ENCODE assay signal across 25 cellular contexts in genomic region chr1:114258633-114259032, GRCh38.
DNase-seq lines count a peak whose midpoint lies in the region; ATAC-seq, FAIRE-seq and TF ChIP-seq lines count a peak whose summit lies in the region.
"Had no signal": no experiment of that assay in that cellular context is flagged by ENCODE, and none has a peak within 500 bp of the region (broad histone marks: within the 10 kb centered on the region; RNA-seq: fewer than 3 reads in every experiment).

No MANE protein-coding gene starts in this region.

- WGBS in esophagus muscularis mucosa: 80% methylated on average over 4 of the region's 4 CpGs
- WGBS in small intestine, 3 donors: 64 to 82% (median 70%) methylated on average over 4 of the region's 4 CpGs

- CTCF ChIA-PET in GM10248 (lab: Yijun Ruan, JAX): no interaction called here

- H3K4me1 ChIP-seq in esophagus muscularis mucosa: peaks cover 0 to 3% (median 0%) of the 10 kb centered on the region in 4 donors
- H3K4me1 ChIP-seq in small intestine (ENCODE audit: control insufficient read depth in 2 of 2, insufficient read depth in 1 of 2, low read depth in 1 of 2, low read length in 1 of 2): no peaks in the 10 kb centered on the region
- H3K4me1 ChIP-seq: BE2C, BLaER1 had no signal

- no peak overlapping the region for H3K27ac ChIP-seq in esophagus muscularis mucosa (replicated peaks in 1 of 4)
- H3K27ac ChIP-seq in small intestine (ENCODE audit: low read depth in 1 of 2, low read length in 1 of 2): no peak overlapping the region
- H3K27ac ChIP-seq: BLaER1 had no signal

- peaks cover 0 to 18% (median 11%) of the 10 kb centered on the region in 4 donors for H3K9me3 ChIP-seq in esophagus muscularis mucosa
- no peaks in the 10 kb centered on the region for H3K9me3 ChIP-seq in small intestine (ENCODE audit: control insufficient read depth, low read depth)
- H3K9me3 ChIP-seq: BE2C had no signal

- FAIRE-seq in small intestine (lab: Jason Lieb, UNC): no peak
- FAIRE-seq: A204.1, GM12891 had no signal

- H3K4me3 ChIP-seq in esophagus muscularis mucosa (no peak overlapping the region), small intestine (ENCODE audit: low read depth in 1 of 2, low read length in 2 of 2) (no peak overlapping the region)
- H3K4me3 ChIP-seq: BLaER1 had no signal

- intact Hi-C loops in esophagus muscularis mucosa (cut with DNase I) (no loop called here), cardiac septum (cut with DNase I) (no loop called here)

- TF ChIP-seq CTCF in esophagus muscularis mucosa (IDR thresholded peaks at IDR 0.05) (no peak), GM10248 (IDR thresholded peaks at IDR 0.05; ENCODE audit: control extremely low read depth, extremely low read depth, low read depth, missing control alignments) (no peak)

- no peak for ATAC-seq in GM18517 (IDR thresholded peaks at IDR 0.05; ENCODE audit: unreplicated experiment)

- H3K36me3 ChIP-seq in esophagus muscularis mucosa (no peaks in the 10 kb centered on the region), small intestine (ENCODE audit: control insufficient read depth in 2 of 2, insufficient read depth in 2 of 2, low read length in 2 of 2) (no peaks in the 10 kb centered on the region)
- H3K36me3 ChIP-seq: BE2C, BLaER1 had no signal

- TF ChIP-seq EP300 in esophagus muscularis mucosa (IDR thresholded peaks at IDR 0.05): no peak

- POLR2A ChIA-PET in GM10248 (lab: Yijun Ruan, JAX): no interaction called here

- DNase-seq in LHCN-M2 (ENCODE audit: low read depth) (peak; percentile 39), esophagus muscularis mucosa (ENCODE audit: extremely low spot score) (peak; percentile 64), myocyte (ENCODE audit: low read depth) (peak; percentile 47), small intestine (no peak), cardiac septum (ENCODE audit: low spot score) (no peak), GM10248 (ENCODE audit: extremely low spot score) (no peak)
- DNase-seq: 8988T; ACHN; BE2C; C1 segment of cervical spinal cord; CD4-positive, alpha-beta memory T cell; CD4-positive, CD25-positive, alpha-beta regulatory T cell; CD8-positive, alpha-beta memory T cell; COR-L47; DMS 273 treated with DMSO at 0.1 percent for 48 hours; DMS153; DMS53; DMS79; DND-41; EL; GDM1 had no signal

- H3K27me3 ChIP-seq in esophagus muscularis mucosa: peaks cover 0 to 24% (median 0%) of the 10 kb centered on the region in 4 donors
- peaks cover 0 to 2% of the 10 kb centered on the region in 2 donors for H3K27me3 ChIP-seq in small intestine (ENCODE audit: control insufficient read depth in 2 of 2, insufficient read depth in 2 of 2, low read length in 2 of 2)
- H3K27me3 ChIP-seq: BLaER1 had no signal

- no peak for TF ChIP-seq POLR2A in esophagus muscularis mucosa (IDR thresholded peaks at IDR 0.05; ENCODE audit: low read depth)

Comparison
In these comparisons a context has a peak if more than half of its experiments do, and no peak if none do; other contexts are left out.
1. DNase-seq: peak in LHCN-M2 (single experiment), esophagus muscularis mucosa (single experiment) and myocyte (single experiment); none in small intestine (single experiment), cardiac septum (single experiment) and GM10248 (single experiment).